ENCODE assay signal across 1 cellular context in genomic region chr16:2388139-2388874, GRCh38.
TF ChIP-seq lines count a peak whose summit lies in the region.

No MANE protein-coding gene starts in this region.

TF ChIP-seq in H1, 55 proteins besides CTCF, POLR2A, EP300 and RAD21 (continued from another document):
- no peak for TF ChIP-seq YY1 (IDR thresholded peaks at IDR 0.05; ENCODE audit: low read depth, low read length)
- TF ChIP-seq GABPA (IDR thresholded peaks at IDR 0.05; ENCODE audit: borderline replicate concordance, insufficient read depth, low read length) = no peak
- no peak for TF ChIP-seq TAF7 (optimal IDR thresholded peaks at IDR 0.05; ENCODE audit: borderline replicate concordance, low read depth, low read length)
- no peak for TF ChIP-seq POLR2AphosphoS5 (IDR thresholded peaks at IDR 0.05; ENCODE audit: low read depth, low read length)
- TF ChIP-seq JUND (IDR thresholded peaks at IDR 0.05; ENCODE audit: low read length) = no peak
- TF ChIP-seq SP1 (IDR thresholded peaks at IDR 0.05; ENCODE audit: low read depth, low read length) = no peak
